8 cellular contexts compared by ENCODE assay signal in the genomic region with DNA sequence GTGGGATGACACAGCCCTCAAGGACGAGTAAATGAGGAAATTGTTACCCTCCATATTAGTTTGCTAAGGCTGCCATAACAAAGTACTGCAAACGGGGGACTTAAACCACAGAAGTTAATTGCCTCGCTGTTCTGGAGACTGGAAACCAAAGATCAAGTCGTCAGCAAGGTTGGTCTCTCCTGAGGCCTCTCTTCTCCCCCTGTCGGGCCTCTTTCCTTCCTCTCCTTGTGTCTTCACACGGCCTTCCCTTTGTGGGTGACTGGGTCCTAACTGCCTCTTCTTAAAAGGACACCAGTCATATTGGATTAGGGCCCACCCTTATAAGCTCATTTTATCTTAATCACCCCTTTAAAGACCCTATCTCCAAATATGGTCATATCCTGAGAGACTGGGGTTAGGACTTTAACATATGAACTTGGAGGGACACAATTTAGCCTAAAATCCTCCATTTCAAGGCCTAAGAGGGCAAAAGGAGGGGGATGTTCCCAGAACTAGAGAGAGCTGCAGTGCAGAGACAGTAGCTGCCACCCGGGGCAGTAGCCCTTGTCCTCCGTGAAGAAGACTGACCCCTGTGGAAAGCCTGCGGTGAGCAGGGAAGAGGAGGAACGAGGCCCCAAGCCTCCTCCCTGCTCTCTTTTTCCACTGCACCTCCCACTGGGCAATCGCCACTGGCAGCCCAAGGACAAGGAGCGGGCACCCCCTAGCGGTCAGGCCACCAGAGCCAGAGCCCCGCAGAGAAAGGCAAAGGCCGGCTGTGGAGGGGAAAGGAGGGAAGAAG. TPM values are rescaled to one million over a fixed set of nuclear protein-coding genes. Genes with fewer than 3 reads are reported as not detected.
DNase-seq lines count a peak whose midpoint lies in the region; ATAC-seq and TF ChIP-seq lines count a peak whose summit lies in the region.

No MANE protein-coding gene starts in this region.

- H3K27ac ChIP-seq in ovary (no peak overlapping the region), tibial artery (no peak overlapping the region)

- peak; percentile 88 for ATAC-seq in GM21381 (IDR thresholded peaks at IDR 0.05; ENCODE audit: unreplicated experiment)

- TF ChIP-seq EP300 in ovary (IDR thresholded peaks at IDR 0.05), result no peak

- intact Hi-C loops in ovary (cut with DNase I), result no loop called here
- intact Hi-C loops in tibial artery (cut with DNase I; ENCODE audit: low total_unique reads), result no loop called here

- H3K36me3 ChIP-seq in ovary, result no peaks in the 10 kb centered on the region
- H3K36me3 ChIP-seq in tibial artery, result no peaks in the 10 kb centered on the region

- H3K4me1 ChIP-seq in ovary (ENCODE audit: insufficient read depth) (no peaks in the 10 kb centered on the region), tibial artery (peaks cover 0 to 7% (median 0%) of the 10 kb centered on the region in 4 donors)

- H3K4me3 ChIP-seq in ovary (no peak overlapping the region), tibial artery (no peak overlapping the region)

- 28 to 30% (median 29%) methylated on average over 15 of the region's 15 CpGs for WGBS in ovary, 3 donors

- TF ChIP-seq CTCF in ovary (IDR thresholded peaks at IDR 0.05) (peak; percentile 30 to 62 (median 43)), tibial artery (IDR thresholded peaks at IDR 0.05) (peak; percentile 80 to 82)

- H3K27me3 ChIP-seq in ovary (no peaks in the 10 kb centered on the region), tibial artery (no peaks in the 10 kb centered on the region)

- DNase-seq in D341Med (ENCODE audit: low spot score) (peak; percentile 83), HPDE6-E6E7 (ENCODE audit: extremely low spot score) (peak; percentile 47), RPMI7951 (ENCODE audit: low read depth) (peak; percentile 60), germinal center (ENCODE audit: low spot score) (peak; percentile 65), ovary (peak; percentile 69 to 84 (median 82)), tibial artery (peak; percentile 87 to 88)
- DNase-seq in activated T-helper 9 cell treated with anti-CD3 and anti-CD28 coated beads, Interleukin-2, amount 50 U/mL, for 16 hours (ENCODE audit: low read depth), result peak; percentile 45

- no peaks in the 10 kb centered on the region for H3K9me3 ChIP-seq in ovary
- no peaks in the 10 kb centered on the region for H3K9me3 ChIP-seq in tibial artery

- TF ChIP-seq POLR2A in ovary (IDR thresholded peaks at IDR 0.05), result no peak

RNA-seq across cellular contexts. Expression of gene CFAP90, which starts 35.0 kb away (rescaled TPM):
- total RNA-seq in RPMI7951 (2014; rRNA removed; shearing (Covaris generic)), result not detected in 2 replicates
- 10 to 100 TPM in 1 of 7 donors, 1 to 10 TPM in 3, under 1 TPM in 3; 0.66 to 41.2 (median 1.2) TPM for total RNA-seq in ovary
- polyA plus RNA-seq in ovary, result 1 to 10 TPM in 1 of 2 donors, under 1 TPM in 1; 0.67 to 1.0 TPM

RNA-seq across cellular contexts. Expression of gene FASTKD3, which starts 52.9 kb away (rescaled TPM):
- total RNA-seq in RPMI7951 (2014; rRNA removed; shearing (Covaris generic)), result 13.8 and 21.1 TPM in 2 replicates
- 10 to 100 TPM in 1 of 7 donors, 1 to 10 TPM in 6; 4.9 to 10.8 (median 7.2) TPM for total RNA-seq in ovary
- 10 to 100 TPM in 1 of 2 donors, 1 to 10 TPM in 1; 9.3 to 11.6 TPM for polyA plus RNA-seq in ovary

RNA-seq across cellular contexts. Expression of gene MTRR, which starts 53.0 kb away (rescaled TPM):
- 20.4 and 22.3 TPM in 2 replicates for total RNA-seq in RPMI7951 (2014; rRNA removed; shearing (Covaris generic))
- total RNA-seq in ovary, result 10 to 100 TPM; 21.8 to 65.9 (median 42.9) TPM
- 10 to 100 TPM; 23.6 to 31.1 TPM for polyA plus RNA-seq in ovary
